8 cellular contexts compared by ENCODE assay signal in genomic region chr12:63779498-63780481, GRCh38. TPM values are rescaled to one million over a fixed set of nuclear protein-coding genes. Genes with fewer than 3 reads are reported as not detected.
DNase-seq lines count a peak whose midpoint lies in the region; ATAC-seq and TF ChIP-seq lines count a peak whose summit lies in the region.

Gene RXYLT1 (plus strand): TSS chr12:63779909. CDS start chr12:63779961, 52 bp downstream.

- H3F3A ChIP-seq in PC-9 (ENCODE audit: insufficient read depth, low read depth) = no peaks in the 10 kb centered on the region

- peak; percentile 97 for ATAC-seq in GM21528 (IDR thresholded peaks at IDR 0.05; ENCODE audit: low FRiP score, unreplicated experiment)

- no peaks in the 10 kb centered on the region for H4K20me1 ChIP-seq in PC-9 (ENCODE audit: insufficient read depth)

- intact Hi-C loops in PC-9 (cut with micrococcal nuclease; ENCODE audit: unreplicated experiment) = loop anchor here (10.0 kb wide), 1 partner anchor 95 kb away; no protein-coding TSS in a partner anchor

- H2AFZ ChIP-seq in PC-9 = peak within 1 kb of the TSS; percentile 94

- peak within 1 kb of the TSS; percentile 91 for H3K4me2 ChIP-seq in PC-9

- POLR2A ChIA-PET in PC-9 (lab: Charles Lee; ENCODE audit: unreplicated experiment) = no interaction called here

- TF ChIP-seq CTCF in PC-9 (conservative IDR thresholded peaks at IDR 0.05) = no peak
- no peak for TF ChIP-seq CTCF in epithelial cell of proximal tubule (conservative IDR thresholded peaks at IDR 0.05; ENCODE audit: low read depth, low read length)

- H3K4me1 ChIP-seq in PC-9 (replicated peaks; ENCODE audit: insufficient read depth) (peaks cover 13% of the 10 kb centered on the region), mucosa of rectum (ENCODE audit: control insufficient read depth in 2 of 2, insufficient read depth in 2 of 2, low read length in 2 of 2) (peaks cover 0 to 3% of the 10 kb centered on the region in 2 donors)

- peak within 1 kb of the TSS; percentile 81 to 94 for H3K9ac ChIP-seq in mucosa of rectum (ENCODE audit: low read depth in 1 of 2, low read length in 2 of 2)

- H3K79me2 ChIP-seq in PC-9 (ENCODE audit: low read depth) = peaks cover 17% of the 10 kb centered on the region

- peaks cover 14% of the 10 kb centered on the region for H3K36me3 ChIP-seq in PC-9 (ENCODE audit: low read depth)
- peaks cover 0 to 8% of the 10 kb centered on the region in 2 donors for H3K36me3 ChIP-seq in mucosa of rectum (ENCODE audit: control insufficient read depth in 2 of 2, insufficient read depth in 2 of 2, low read length in 2 of 2)

- CTCF ChIA-PET in PC-9 (lab: Charles Lee) = no interaction called here

- no peaks in the 10 kb centered on the region for H3K9me2 ChIP-seq in PC-9 (ENCODE audit: insufficient read depth)

- H3K4me3 ChIP-seq in PC-9 = peak within 1 kb of the TSS; percentile 83
- H3K4me3 ChIP-seq in epithelial cell of proximal tubule (ENCODE audit: low read depth, low read length) = peak within 1 kb of the TSS; percentile 89
- peak within 1 kb of the TSS; percentile 86 to 94 for H3K4me3 ChIP-seq in mucosa of rectum (ENCODE audit: low read length in 2 of 2)

- no peaks in the 10 kb centered on the region for H3K27me3 ChIP-seq in PC-9 (ENCODE audit: insufficient read depth, low read depth)
- H3K27me3 ChIP-seq in mucosa of rectum (ENCODE audit: control insufficient read depth in 2 of 2, insufficient read depth in 2 of 2, low read length in 2 of 2) = no peaks in the 10 kb centered on the region

- no peaks in the 10 kb centered on the region for H3K9me3 ChIP-seq in PC-9 (ENCODE audit: insufficient read depth, low read depth)
- H3K9me3 ChIP-seq in mucosa of rectum (ENCODE audit: control insufficient read depth in 2 of 2, low read length in 2 of 2) = no peaks in the 10 kb centered on the region

- TSS peak; percentile 78 for BruUV-seq in PC-9 (replicated peaks; lab: Mats Ljungman, UMichigan)

- DNase-seq in DMS153 (lab: John Stamatoyannopoulos, UW) = peak; percentile 39
- DNase-seq in HuH-7.5 (ENCODE audit: low spot score) = peak; percentile 73
- peak; percentile 53 to 81 for DNase-seq in PC-9
- peak; percentile 86 for DNase-seq in activated T-cell treated with anti-CD3 and anti-CD28 coated beads, Interleukin-2, amount 50 U/mL, for 1 hour
- DNase-seq in epithelial cell of proximal tubule (ENCODE audit: low read depth) = no peak
- DNase-seq in stimulated activated CD8-positive, alpha-beta memory T cell treated with anti-CD3 and anti-CD28 coated beads, Interleukin-7, amount 100 ng/mL, for 1 hour (ENCODE audit: low read depth in 2 of 2) = peak; percentile 71 to 72

- H3K27ac ChIP-seq in PC-9 (peak within 1 kb of the TSS; percentile 22; the same call in 1 of the 2 replicates), mucosa of rectum (ENCODE audit: low read depth in 2 of 2, low read length in 2 of 2) (peak within 1 kb of the TSS; percentile 84 to 87)

RNA-seq across cellular contexts. Expression of gene RXYLT1, which starts in this region (rescaled TPM):
- total RNA-seq in PC-9 (2021) (10.5 and 12.2 TPM in 2 replicates), epithelial cell of proximal tubule (12.3 and 21.3 TPM in 2 replicates)
